8 cellular contexts compared by ENCODE assay signal in genomic region chr12:8108808-8109398, GRCh38. TPM values are rescaled to one million over a fixed set of nuclear protein-coding genes. Genes with fewer than 3 reads are reported as not detected.
DNase-seq lines count a peak whose midpoint lies in the region; ATAC-seq and TF ChIP-seq lines count a peak whose summit lies in the region.

No MANE protein-coding gene starts in this region.

- H3F3A ChIP-seq in GM23338 (replicated peaks; ENCODE audit: low read depth) = no peaks in the 10 kb centered on the region

- POLR2A ChIA-PET in activated CD4-positive, alpha-beta T cell treated with anti-CD3 and anti-CD28 coated beads for 36 hours (lab: Charles Lee) = no interaction called here

- H3K27me3 ChIP-seq in BE2C = no peaks in the 10 kb centered on the region
- H3K27me3 ChIP-seq in GM23338 (ENCODE audit: insufficient read depth) = no peaks in the 10 kb centered on the region

- H3K4me2 ChIP-seq in GM23338 = no peak overlapping the region

- H2AFZ ChIP-seq in GM23338 = no peak overlapping the region

- H3K4me3 ChIP-seq in BE2C (ENCODE audit: low read depth, low read length) = no peak overlapping the region
- no peak overlapping the region for H3K4me3 ChIP-seq in GM23338
- peak overlapping the region; percentile 17 for H3K4me3 ChIP-seq in choroid plexus epithelial cell (ENCODE audit: low read depth, low read length)

- peaks cover 10% of the 10 kb centered on the region; the same call in 2 of the 3 replicates for H3K36me3 Mint-ChIP-seq in GM23338 (ENCODE audit: low read depth)
- peaks cover 29% of the 10 kb centered on the region for H3K36me3 Mint-ChIP-seq in activated CD4-positive, alpha-beta T cell treated with anti-CD3 and anti-CD28 coated beads for 36 hours (ENCODE audit: low read depth)

- H3K9me2 ChIP-seq in GM23338 (ENCODE audit: insufficient read depth) = no peaks in the 10 kb centered on the region

- no peaks in the 10 kb centered on the region for H3K4me1 Mint-ChIP-seq in GM23338
- H3K4me1 Mint-ChIP-seq in activated CD4-positive, alpha-beta T cell treated with anti-CD3 and anti-CD28 coated beads for 36 hours = peaks cover 3% of the 10 kb centered on the region

- CTCF ChIA-PET in activated CD4-positive, alpha-beta T cell treated with anti-CD3 and anti-CD28 coated beads for 36 hours (lab: Charles Lee) = interaction anchor here (0.6 to 5.2 kb wide), 20 partner anchors 9 to 288 kb away, joined by 3 to 27 read pairs (median 4); partner anchors contain the start of gene CLEC4A

- no peak overlapping the region for H3K27ac Mint-ChIP-seq in GM23338
- H3K27ac Mint-ChIP-seq in activated CD4-positive, alpha-beta T cell treated with anti-CD3 and anti-CD28 coated beads for 36 hours = peak overlapping the region; percentile 22

- DNase-seq in BE2C (peak; percentile 78), GM23338 (ENCODE audit: low spot score) (peak; percentile 87), NCI-H446 (lab: John Stamatoyannopoulos, UW) (peak; percentile 31 to 70), choroid plexus epithelial cell (ENCODE audit: low read depth) (peak; percentile 90), left kidney (ENCODE audit: low read depth, low spot score) (peak; percentile 86)
- peak; percentile 89 for DNase-seq in activated CD4-positive, alpha-beta T cell treated with anti-CD3 and anti-CD28 coated beads for 36 hours
- DNase-seq in stimulated activated CD4-positive, alpha-beta T cell treated with anti-CD3 and anti-CD28 coated beads, Interleukin-2, amount 100 ng/mL, for 4 hours (ENCODE audit: low read depth) = peak; percentile 69

- H3K27ac ChIP-seq in GM23338 (ENCODE audit: low read depth) = no peak overlapping the region

- no peaks in the 10 kb centered on the region for H3K36me3 ChIP-seq in BE2C
- H3K36me3 ChIP-seq in GM23338 (ENCODE audit: insufficient read depth) = no peaks in the 10 kb centered on the region

- H3K4me1 ChIP-seq in BE2C = no peaks in the 10 kb centered on the region
- H3K4me1 ChIP-seq in GM23338 (ENCODE audit: insufficient read depth) = no peaks in the 10 kb centered on the region

- peak; percentile 100 for TF ChIP-seq CTCF in BE2C (IDR thresholded peaks at IDR 0.05; ENCODE audit: low read depth, low read length)
- peak; percentile 99 to 100 for TF ChIP-seq CTCF in GM23338 (conservative IDR thresholded peaks at IDR 0.05; ENCODE audit: low read depth in 2 of 2)
- peak; percentile 98 for TF ChIP-seq CTCF in choroid plexus epithelial cell (conservative IDR thresholded peaks at IDR 0.05; ENCODE audit: low read depth, low read length)

- ATAC-seq in GM23338 (peak; percentile 75), HG02642 (IDR thresholded peaks at IDR 0.05; ENCODE audit: poor library complexity, unreplicated experiment) (no peak)
- peak; percentile 85 for ATAC-seq in activated CD4-positive, alpha-beta T cell treated with anti-CD3 and anti-CD28 coated beads for 36 hours

- no peaks in the 10 kb centered on the region for H4K20me1 ChIP-seq in GM23338 (replicated peaks; ENCODE audit: insufficient read depth)

- intact Hi-C loops in activated CD4-positive, alpha-beta T cell treated with anti-CD3 and anti-CD28 coated beads for 36 hours (cut with DNase I, micrococcal nuclease) = loop anchor here (1.0 to 2.0 kb wide), 3 partner anchors 71 to 128 kb away; no protein-coding TSS in a partner anchor

- peaks cover 6% of the 10 kb centered on the region for H3K9me3 Mint-ChIP-seq in GM23338
- H3K9me3 Mint-ChIP-seq in activated CD4-positive, alpha-beta T cell treated with anti-CD3 and anti-CD28 coated beads for 36 hours (ENCODE audit: low read depth) = no peaks in the 10 kb centered on the region

- H3K4me3 Mint-ChIP-seq in GM23338 = no peak overlapping the region
- H3K4me3 Mint-ChIP-seq in activated CD4-positive, alpha-beta T cell treated with anti-CD3 and anti-CD28 coated beads for 36 hours = no peak overlapping the region

- H3K27me3 Mint-ChIP-seq in GM23338 (ENCODE audit: insufficient read depth, low read depth, poor library complexity) = peaks cover 1% of the 10 kb centered on the region
- H3K27me3 Mint-ChIP-seq in activated CD4-positive, alpha-beta T cell treated with anti-CD3 and anti-CD28 coated beads for 36 hours = no peaks in the 10 kb centered on the region

- H3K9me3 ChIP-seq in BE2C = no peaks in the 10 kb centered on the region

- H3K79me2 ChIP-seq in GM23338 (replicated peaks; ENCODE audit: insufficient read depth) = no peaks in the 10 kb centered on the region

TF ChIP-seq in GM23338, 12 proteins besides CTCF, POLR2A, EP300 and RAD21 (continues in another document):
- TF ChIP-seq CREB1 (CRISPR knock-in tag; IDR thresholded peaks at IDR 0.05; ENCODE audit: low read depth) = no peak
- no peak for TF ChIP-seq ZNF331 (CRISPR knock-in tag; IDR thresholded peaks at IDR 0.05; ENCODE audit: low read depth)
- no peak for TF ChIP-seq REST (IDR thresholded peaks at IDR 0.05; ENCODE audit: unreplicated experiment)
- no peak for TF ChIP-seq STAT1 (IDR thresholded peaks at IDR 0.05; ENCODE audit: unreplicated experiment)

RNA-seq across cellular contexts. Expression of gene CLEC4A, which starts 14.5 kb away (rescaled TPM):
- polyA plus RNA-seq in BE2C (2012; ENCODE audit: insufficient read depth, insufficient read length, low read depth) = 2.9 TPM
- total RNA-seq in GM23338 (2014; rRNA removed; shearing (Covaris generic)) = 3.8 TPM in 1 of 2 replicates, not detected in the other
- polyA plus RNA-seq in GM23338 (2016; fragmentation: Nextera tagmentation; extraction: Ambion mirVana) = 0.48 and 1.2 TPM in 2 replicates
- not detected for total RNA-seq in activated CD4-positive, alpha-beta T cell treated with anti-CD3 and anti-CD28 coated beads for 36 hours

RNA-seq across cellular contexts. Expression of gene NECAP1, which starts 26.8 kb away (rescaled TPM):
- 101 TPM for polyA plus RNA-seq in BE2C (2012; ENCODE audit: insufficient read depth, insufficient read length, low read depth)
- total RNA-seq in GM23338 (2014; rRNA removed; shearing (Covaris generic)) = 35.9 and 39.4 TPM in 2 replicates
- polyA plus RNA-seq in GM23338 (2016; fragmentation: Nextera tagmentation; extraction: Ambion mirVana) = 18.6 and 19.3 TPM in 2 replicates
- 10 to 100 TPM; 29.4 to 29.8 TPM for total RNA-seq in activated CD4-positive, alpha-beta T cell treated with anti-CD3 and anti-CD28 coated beads for 36 hours

RNA-seq across cellular contexts. Expression of gene C3AR1, which starts 42.7 kb away (rescaled TPM):
- not detected for polyA plus RNA-seq in BE2C (2012; ENCODE audit: insufficient read depth, insufficient read length, low read depth)
- total RNA-seq in GM23338 (2014; rRNA removed; shearing (Covaris generic)) = not detected in 2 replicates
- not detected in 2 replicates for polyA plus RNA-seq in GM23338 (2016; fragmentation: Nextera tagmentation; extraction: Ambion mirVana)
- under 1 TPM; 0.33 to 0.57 TPM for total RNA-seq in activated CD4-positive, alpha-beta T cell treated with anti-CD3 and anti-CD28 coated beads for 36 hours

RNA-seq across cellular contexts. Expression of gene ZNF705A, which starts 47.9 kb away (rescaled TPM):
- 0.23 TPM for polyA plus RNA-seq in BE2C (2012; ENCODE audit: insufficient read depth, insufficient read length, low read depth)
- total RNA-seq in GM23338 (2014; rRNA removed; shearing (Covaris generic)) = not detected in 2 replicates
- not detected in 2 replicates for polyA plus RNA-seq in GM23338 (2016; fragmentation: Nextera tagmentation; extraction: Ambion mirVana)
- not detected for total RNA-seq in activated CD4-positive, alpha-beta T cell treated with anti-CD3 and anti-CD28 coated beads for 36 hours
